In the genomic region with DNA sequence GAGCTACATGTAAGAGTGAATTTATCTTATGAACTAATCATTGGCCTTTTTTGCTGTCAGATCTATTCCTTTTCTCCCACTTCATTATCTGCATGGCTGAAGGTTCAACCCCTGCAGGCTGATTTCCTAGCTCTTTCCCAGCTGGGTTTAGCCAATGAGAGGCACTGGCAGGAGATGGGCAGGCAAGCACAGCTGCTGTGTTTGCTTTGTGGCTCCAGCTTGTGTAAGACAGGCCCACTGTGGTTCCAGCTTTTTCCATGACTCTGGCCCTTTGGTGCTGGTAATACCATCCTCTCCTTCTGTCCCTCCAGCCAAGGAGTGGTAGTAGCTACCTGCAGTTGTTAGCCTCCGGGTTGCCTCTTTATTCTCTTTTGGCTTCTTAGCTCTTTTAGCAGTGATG, we compare ENCODE assay signal across 19 cellular contexts.
DNase-seq lines count a peak whose midpoint lies in the region; ATAC-seq and TF ChIP-seq lines count a peak whose summit lies in the region.
"Had no signal": no experiment of that assay in that cellular context is flagged by ENCODE, and none has a peak within 500 bp of the region (broad histone marks: within the 10 kb centered on the region; RNA-seq: fewer than 3 reads in every experiment).

No MANE protein-coding gene starts in this region.

- no peak for TF ChIP-seq POLR2A in heart left ventricle (IDR thresholded peaks at IDR 0.05)

- peaks cover 8% of the 10 kb centered on the region for H3K4me1 Mint-ChIP-seq in mesothelial cell of epicardium

- H3K36me3 Mint-ChIP-seq in mesothelial cell of epicardium = no peaks in the 10 kb centered on the region

- H3K4me1 ChIP-seq in heart left ventricle = peaks cover 0 to 43% (median 17%) of the 10 kb centered on the region in 12 donors

- H3K36me3 ChIP-seq in heart left ventricle = no peaks in the 10 kb centered on the region
- H3K36me3 ChIP-seq: MG63 had no signal

- H3K27ac ChIP-seq in heart left ventricle (peak overlapping the region in 11 of 12 donors; percentile 3 to 55 (median 43)), temporal lobe (ENCODE audit: low read depth, low read length) (peak overlapping the region; percentile 5)
- H3K27ac ChIP-seq: C4-2B had no signal

- 95 to 100% (median 99%) methylated on average over 1 of the region's 1 CpG for WGBS in heart left ventricle, 4 donors

- no peaks in the 10 kb centered on the region for H3K9me3 ChIP-seq in heart left ventricle
- H3K9me3 ChIP-seq: MG63 had no signal

- H3K4me3 Mint-ChIP-seq in mesothelial cell of epicardium = no peak overlapping the region
- H3K4me3 Mint-ChIP-seq: CD8-positive, alpha-beta memory T cell had no signal

- no peaks in the 10 kb centered on the region for H3K27me3 ChIP-seq in heart left ventricle
- H3K27me3 ChIP-seq: MG63 had no signal

- DNase-seq in heart left ventricle (no peak), cardiac septum (ENCODE audit: low spot score) (no peak), globus pallidus (ENCODE audit: low spot score) (peak; percentile 58), pons (ENCODE audit: low spot score) (peak; percentile 56), mesothelial cell of epicardium (ENCODE audit: low spot score in 2 of 2, unreplicated experiment in 2 of 2) (no peak)
- DNase-seq: Calu3; CD8-positive, alpha-beta memory T cell; GOT3; HCEC 1CT; MG63; NCI-H1417; NCI-H1694 treated with DMSO at 0.1 percent for 48 hours; NCI-H2081 treated with DMSO at 0.1 percent for 48 hours; NCI-H446; NCI-H526; OCI-M1 had no signal

- peaks cover 36% of the 10 kb centered on the region for H3K27me3 Mint-ChIP-seq in mesothelial cell of epicardium (ENCODE audit: low read depth)

- H3K4me3 ChIP-seq in heart left ventricle = no peak overlapping the region
- H3K4me3 ChIP-seq: MG63 had no signal

- no peak for TF ChIP-seq CTCF in heart left ventricle (IDR thresholded peaks at IDR 0.05)
- no peak for TF ChIP-seq CTCF in mesothelial cell of epicardium (IDR thresholded peaks at IDR 0.05; ENCODE audit: unreplicated experiment)

- H3K9me3 Mint-ChIP-seq in mesothelial cell of epicardium = no peaks in the 10 kb centered on the region

- ATAC-seq in heart left ventricle (peak in 3 of 4 donors; percentile 8 to 25 (median 16)), GM19351 (IDR thresholded peaks at IDR 0.05; ENCODE audit: unreplicated experiment) (no peak)

- no peak overlapping the region for H3K27ac Mint-ChIP-seq in mesothelial cell of epicardium

- intact Hi-C loops in heart left ventricle (cut with DNase I) (loop anchor here in 5 of 10 donors (5.0 to 10.0 kb wide), 2 partner anchors 248 to 251 kb away; a partner anchor contains a TSS), cardiac septum (cut with DNase I) (no loop called here)

Comparison
In these comparisons a context has a peak if more than half of its experiments do, and no peak if none do; other contexts are left out.
1. DNase-seq: peak in globus pallidus (single experiment) and pons (single experiment); none in heart left ventricle (0 of 5), cardiac septum (single experiment) and mesothelial cell of epicardium (0 of 2).